ENCODE assay signal across 13 cellular contexts in genomic region chr14:81273521-81273920, GRCh38.
"Had no signal": no experiment of that assay in that cellular context is flagged by ENCODE, and none has a peak within 500 bp of the region (broad histone marks: within the 10 kb centered on the region; RNA-seq: fewer than 3 reads in every experiment).

No MANE protein-coding gene starts in this region.

- H3K4me1 Mint-ChIP-seq: central memory CD8-positive, alpha-beta T cell had no signal

- H3K27ac ChIP-seq: adrenal gland, left lung, neutrophil, suprapubic skin had no signal

- H3K36me3 ChIP-seq: adrenal gland, neutrophil had no signal

- DNase-seq: activated naive CD4-positive, alpha-beta T cell treated with anti-CD3 and anti-CD28 coated beads, Interleukin-2, amount 50 U/mL, for 16 hours; adrenal gland; left lung; stimulated activated CD4-positive, alpha-beta T cell treated with anti-CD3 and anti-CD28 coated beads, Interleukin-2, amount 100 ng/mL, for 24 hours; stimulated activated naive CD4-positive, alpha-beta T cell treated with Interleukin-2 at 50 U/mL for 16 hours had no signal

- ATAC-seq: activated CD4-positive, CD25-positive, alpha-beta regulatory T cell treated with anti-CD3 and anti-CD28 coated beads, Interleukin-2, amount 50 U/mL, for 24 hours; left lung; sciatic nerve; SK-N-SH treated with all-trans-retinoic acid at 6 μM for 48 hours had no signal

- H3K4me1 ChIP-seq: left lung had no signal

- H3K27ac Mint-ChIP-seq: activated T-helper 2 cell treated with anti-CD3 and anti-CD28 coated beads, Interferon-gamma antibody, Interleukin-2, Interleukin-4, amounts not matched to agents 10 μg/mL and 5 μg/mL and 100 μg/mL, durations not matched to agents 14 hours and 24 hours and 36 hours; T-helper 1 cell treated with Interleukin-12 subunit alpha and Interleukin-12 subunit beta and Interleukin-4 antibody, amounts not matched to agents 30 μg/mL and 1 μg/mL, for 36 hours had no signal

- H3K27me3 ChIP-seq: adrenal gland, left lung, neutrophil, suprapubic skin had no signal

- H3K4me3 Mint-ChIP-seq: central memory CD8-positive, alpha-beta T cell; T-helper 1 cell treated with Interleukin-12 subunit alpha and Interleukin-12 subunit beta and Interleukin-4 antibody, amounts not matched to agents 30 μg/mL and 1 μg/mL, for 36 hours had no signal

- H3K4me3 ChIP-seq: adrenal gland, left lung, suprapubic skin had no signal

- H3K9me3 ChIP-seq: adrenal gland, left lung, neutrophil, suprapubic skin had no signal

- H3K9me3 Mint-ChIP-seq: activated T-helper 2 cell treated with anti-CD3 and anti-CD28 coated beads, Interferon-gamma antibody, Interleukin-2, Interleukin-4, amounts not matched to agents 10 μg/mL and 5 μg/mL and 100 μg/mL, durations not matched to agents 14 hours and 24 hours and 36 hours; central memory CD8-positive, alpha-beta T cell; T-helper 1 cell treated with Interleukin-12 subunit alpha and Interleukin-12 subunit beta and Interleukin-4 antibody, amounts not matched to agents 30 μg/mL and 1 μg/mL, for 36 hours had no signal
